ENCODE assay signal across 1 cellular context in the genomic region with DNA sequence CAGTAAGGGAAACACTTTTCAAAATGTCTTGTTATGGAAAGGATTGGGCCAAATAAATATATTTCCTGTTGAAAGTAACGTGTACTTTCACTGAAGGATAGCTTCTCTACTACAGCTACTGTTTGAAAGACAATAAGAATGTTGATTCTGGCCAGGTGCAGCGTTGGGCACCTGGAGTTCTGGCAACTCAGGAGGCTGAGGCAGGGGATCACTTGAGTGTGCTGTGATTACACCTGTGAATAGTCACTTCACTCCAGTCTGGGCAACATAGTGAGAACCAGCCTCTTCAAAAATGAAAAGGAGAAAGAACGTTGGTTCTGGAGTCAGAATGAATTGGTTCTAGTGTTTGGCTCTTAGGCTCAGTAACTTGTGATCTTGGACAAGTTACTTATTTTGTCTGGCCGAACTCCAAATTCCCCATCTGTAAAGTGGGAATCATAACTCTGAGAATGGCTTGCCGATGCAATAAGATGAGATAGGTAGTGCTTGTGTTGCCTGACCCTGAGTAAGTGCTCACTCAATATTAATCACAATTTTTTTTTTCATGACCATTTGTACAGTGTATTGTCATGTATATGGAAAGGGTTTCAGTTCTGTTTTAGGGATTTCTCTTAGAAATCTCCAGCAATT.
TF ChIP-seq lines count a peak whose summit lies in the region.

No MANE protein-coding gene starts in this region.

TF ChIP-seq in GM23338, 12 proteins besides CTCF, POLR2A, EP300 and RAD21 (continued from another document):
- TF ChIP-seq ZNF114 (CRISPR knock-in tag; IDR thresholded peaks at IDR 0.05) (no peak), POLR2AphosphoS5 (IDR thresholded peaks at IDR 0.05; ENCODE audit: low read depth) (no peak), STAT1 (IDR thresholded peaks at IDR 0.05; ENCODE audit: unreplicated experiment) (no peak)
